Comparison of ENCODE assay signal across 8 cellular contexts in the genomic region with DNA sequence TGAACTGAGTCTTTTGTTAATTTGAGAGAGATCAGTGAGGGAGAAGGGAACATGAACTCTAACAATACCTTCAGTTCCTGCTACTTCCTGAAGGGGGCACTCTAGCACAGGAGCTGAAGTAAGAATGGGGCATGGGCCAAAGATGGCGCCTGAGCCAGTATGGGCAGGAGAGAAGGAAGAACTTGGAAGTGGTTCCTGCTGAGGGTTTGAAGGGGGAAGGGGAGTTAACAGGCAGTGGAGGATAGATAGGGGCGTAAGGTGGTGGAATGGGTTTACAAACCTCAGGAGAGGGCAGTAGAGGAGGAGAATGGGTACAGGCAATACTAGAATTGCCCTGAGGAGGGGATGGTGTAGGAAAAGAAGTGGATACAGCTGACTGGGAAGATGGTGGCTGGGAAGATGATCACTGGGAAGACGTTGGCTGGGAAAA. TPM values are rescaled to one million over a fixed set of nuclear protein-coding genes. Genes with fewer than 3 reads are reported as not detected.
A peak's percentile ranks its signal among the peaks of the same experiment; 100 is the strongest.
DNase-seq lines count a peak whose midpoint lies in the region; ATAC-seq and TF ChIP-seq lines count a peak whose summit lies in the region.
"Not testable (repeated sequence)": the region's sequence is repeated elsewhere in the genome, so short reads cannot be mapped to it uniquely, and the experiment has no call there.

No MANE protein-coding gene starts in this region.

- H3K27ac ChIP-seq in esophagus muscularis mucosa (replicated peaks in 1 of 4): not testable (repeated sequence)

- H3K27me3 ChIP-seq in BJ (ENCODE audit: control insufficient read depth, insufficient read depth, low read length); esophagus muscularis mucosa: not testable (repeated sequence)

- not testable (repeated sequence) for DNase-seq in BJ (ENCODE audit: low read depth); esophagus muscularis mucosa (ENCODE audit: extremely low spot score)
- DNase-seq in NCI-H1436 (lab: John Stamatoyannopoulos, UW): peak; percentile 63
- peak; percentile 33 for DNase-seq in SW480 (ENCODE audit: low spot score)
- peak; percentile 34 for DNase-seq in activated T-helper 2 cell treated with anti-CD3 and anti-CD28 coated beads, Interferon-gamma antibody, Interleukin-2, Interleukin-4, amounts not matched to agents 10 μg/mL and 5 μg/mL and 100 μg/mL, durations not matched to agents 14 hours and 24 hours and 36 hours (ENCODE audit: low spot score)
- peak; percentile 38 to 42 for DNase-seq in memory B cell (ENCODE audit: low spot score in 2 of 2)
- peak; percentile 36 for DNase-seq in stimulated activated CD4-positive, alpha-beta T cell treated with anti-CD3 and anti-CD28 coated beads, Interleukin-4, amount 100 ng/mL, for 4 hours

- not testable (repeated sequence) for H3K4me1 ChIP-seq in esophagus muscularis mucosa

- CTCF ChIA-PET in BJ (lab: Yijun Ruan, JAX): interaction anchor here (0.7 to 4.2 kb wide), 24 partner anchors 9 to 452 kb away, joined by 3 to 54 read pairs (median 3); partner anchors contain the start of gene ABRAXAS1

- H3K4me3 Mint-ChIP-seq in activated T-helper 2 cell treated with anti-CD3 and anti-CD28 coated beads, Interferon-gamma antibody, Interleukin-2, Interleukin-4, amounts not matched to agents 10 μg/mL and 5 μg/mL and 100 μg/mL, durations not matched to agents 14 hours and 24 hours and 36 hours (ENCODE audit: low read depth); memory B cell: not testable (repeated sequence)

- peak; percentile 75 for ATAC-seq in GM19351 (IDR thresholded peaks at IDR 0.05; ENCODE audit: unreplicated experiment)
- ATAC-seq in memory B cell (ENCODE audit: low read depth): peak; percentile 43

- not testable (repeated sequence) for H3K36me3 ChIP-seq in BJ (ENCODE audit: control insufficient read depth, insufficient read depth, low read length); esophagus muscularis mucosa

- H3K4me3 ChIP-seq in BJ (ENCODE audit: low read depth, low read length); esophagus muscularis mucosa: not testable (repeated sequence)

- H3K36me3 Mint-ChIP-seq in activated T-helper 2 cell treated with anti-CD3 and anti-CD28 coated beads, Interferon-gamma antibody, Interleukin-2, Interleukin-4, amounts not matched to agents 10 μg/mL and 5 μg/mL and 100 μg/mL, durations not matched to agents 14 hours and 24 hours and 36 hours (ENCODE audit: low read depth); memory B cell: not testable (repeated sequence)

- WGBS in esophagus muscularis mucosa: 70% methylated on average over 3 of the region's 3 CpGs

- POLR2A ChIA-PET in BJ (lab: Charles Lee): not testable (repeated sequence)

- TF ChIP-seq CTCF in BJ (IDR thresholded peaks at IDR 0.05; ENCODE audit: insufficient read depth, low read depth, low read length): peak; percentile 67
- TF ChIP-seq CTCF in esophagus muscularis mucosa (IDR thresholded peaks at IDR 0.05): peak; percentile 63 to 78 (median 78)

- H3K27me3 Mint-ChIP-seq in activated T-helper 2 cell treated with anti-CD3 and anti-CD28 coated beads, Interferon-gamma antibody, Interleukin-2, Interleukin-4, amounts not matched to agents 10 μg/mL and 5 μg/mL and 100 μg/mL, durations not matched to agents 14 hours and 24 hours and 36 hours (ENCODE audit: low read depth); memory B cell: not testable (repeated sequence)

- H3K9me3 Mint-ChIP-seq in activated T-helper 2 cell treated with anti-CD3 and anti-CD28 coated beads, Interferon-gamma antibody, Interleukin-2, Interleukin-4, amounts not matched to agents 10 μg/mL and 5 μg/mL and 100 μg/mL, durations not matched to agents 14 hours and 24 hours and 36 hours; memory B cell: not testable (repeated sequence)

- not testable (repeated sequence) for H3K4me1 Mint-ChIP-seq in activated T-helper 2 cell treated with anti-CD3 and anti-CD28 coated beads, Interferon-gamma antibody, Interleukin-2, Interleukin-4, amounts not matched to agents 10 μg/mL and 5 μg/mL and 100 μg/mL, durations not matched to agents 14 hours and 24 hours and 36 hours (ENCODE audit: low read depth); memory B cell

- TF ChIP-seq POLR2A in esophagus muscularis mucosa (IDR thresholded peaks at IDR 0.05; ENCODE audit: low read depth): not testable (repeated sequence)

- H3K27ac Mint-ChIP-seq in activated T-helper 2 cell treated with anti-CD3 and anti-CD28 coated beads, Interferon-gamma antibody, Interleukin-2, Interleukin-4, amounts not matched to agents 10 μg/mL and 5 μg/mL and 100 μg/mL, durations not matched to agents 14 hours and 24 hours and 36 hours: peak overlapping the region; percentile 8
- H3K27ac Mint-ChIP-seq in memory B cell: not testable (repeated sequence)

- not testable (repeated sequence) for TF ChIP-seq EP300 in esophagus muscularis mucosa (IDR thresholded peaks at IDR 0.05)

- intact Hi-C loops in activated T-helper 2 cell treated with anti-CD3 and anti-CD28 coated beads, Interferon-gamma antibody, Interleukin-2, Interleukin-4, amounts not matched to agents 10 μg/mL and 5 μg/mL and 100 μg/mL, durations not matched to agents 14 hours and 24 hours and 36 hours (cut with micrococcal nuclease): loop anchor here (1.0 to 2.0 kb wide), 2 partner anchors 50 to 131 kb away; no protein-coding TSS in a partner anchor
- intact Hi-C loops in esophagus muscularis mucosa (cut with DNase I): loop anchor here (1.0 to 10.0 kb wide), 2 partner anchors 130 to 1016 kb away; no protein-coding TSS in a partner anchor

- H3K9me3 ChIP-seq in esophagus muscularis mucosa: not testable (repeated sequence)

RNA-seq across cellular contexts. Expression of gene ABRAXAS1, which starts 24.3 kb away (rescaled TPM):
- polyA plus RNA-seq in BJ (2011; rRNA removed): 3.1 and 7.6 TPM in 2 replicates
- 3.2 and 3.5 TPM in 2 replicates for polyA minus RNA-seq in BJ (2011; rRNA and poly(A)+ RNA removed)
- 15.7 and 16.0 TPM in 2 replicates for total RNA-seq in activated T-helper 2 cell treated with anti-CD3 and anti-CD28 coated beads, Interferon-gamma antibody, Interleukin-2, Interleukin-4, amounts not matched to agents 10 μg/mL and 5 μg/mL and 100 μg/mL, durations not matched to agents 14 hours and 24 hours and 36 hours
- 10 to 100 TPM in 3 of 4 donors, 1 to 10 TPM in 1; 9.3 to 13.5 (median 10.8) TPM for total RNA-seq in esophagus muscularis mucosa

RNA-seq across cellular contexts. Expression of gene GPAT3, which starts 26.7 kb away (rescaled TPM):
- 0.37 and 0.58 TPM in 2 replicates for polyA plus RNA-seq in BJ (2011; rRNA removed)
- polyA minus RNA-seq in BJ (2011; rRNA and poly(A)+ RNA removed): 0.14 and 0.87 TPM in 2 replicates
- total RNA-seq in activated T-helper 2 cell treated with anti-CD3 and anti-CD28 coated beads, Interferon-gamma antibody, Interleukin-2, Interleukin-4, amounts not matched to agents 10 μg/mL and 5 μg/mL and 100 μg/mL, durations not matched to agents 14 hours and 24 hours and 36 hours: 8.8 and 9.7 TPM in 2 replicates
- 1 to 10 TPM; 3.7 to 7.5 (median 5.4) TPM for total RNA-seq in esophagus muscularis mucosa

RNA-seq across cellular contexts. Expression of gene MRPS18C, which starts 53.3 kb away (rescaled TPM):
- 16.4 and 31.8 TPM in 2 replicates for polyA plus RNA-seq in BJ (2011; rRNA removed)
- 9.5 and 10.2 TPM in 2 replicates for polyA minus RNA-seq in BJ (2011; rRNA and poly(A)+ RNA removed)
- total RNA-seq in activated T-helper 2 cell treated with anti-CD3 and anti-CD28 coated beads, Interferon-gamma antibody, Interleukin-2, Interleukin-4, amounts not matched to agents 10 μg/mL and 5 μg/mL and 100 μg/mL, durations not matched to agents 14 hours and 24 hours and 36 hours: 72.2 and 73.8 TPM in 2 replicates
- total RNA-seq in esophagus muscularis mucosa: 10 to 100 TPM; 15.7 to 30.3 (median 22.3) TPM

RNA-seq across cellular contexts. Expression of gene HELQ, which starts 53.5 kb away (rescaled TPM):
- polyA plus RNA-seq in BJ (2011; rRNA removed): 9.6 and 12.8 TPM in 2 replicates
- 9.5 and 16.1 TPM in 2 replicates for polyA minus RNA-seq in BJ (2011; rRNA and poly(A)+ RNA removed)
- total RNA-seq in activated T-helper 2 cell treated with anti-CD3 and anti-CD28 coated beads, Interferon-gamma antibody, Interleukin-2, Interleukin-4, amounts not matched to agents 10 μg/mL and 5 μg/mL and 100 μg/mL, durations not matched to agents 14 hours and 24 hours and 36 hours: 11.0 and 11.9 TPM in 2 replicates
- 10 to 100 TPM in 3 of 4 donors, 1 to 10 TPM in 1; 7.8 to 15.9 (median 12.3) TPM for total RNA-seq in esophagus muscularis mucosa
